ENCODE assay signal across 18 cellular contexts in genomic region chr6:36964349-36964748, GRCh38. TPM values are rescaled to one million over a fixed set of nuclear protein-coding genes. Genes with fewer than 3 reads are reported as not detected.
DNase-seq lines count a peak whose midpoint lies in the region; ATAC-seq and TF ChIP-seq lines count a peak whose summit lies in the region.
"Had no signal": no experiment of that assay in that cellular context is flagged by ENCODE, and none has a peak within 500 bp of the region (broad histone marks: within the 10 kb centered on the region; RNA-seq: fewer than 3 reads in every experiment).

No MANE protein-coding gene starts in this region.

- H3K27me3 Mint-ChIP-seq in activated naive CD4-positive, alpha-beta T cell treated with anti-CD3 and anti-CD28 coated beads, Interleukin-2, amount 10 ng/mL, durations not matched to agents 7 days and 5 days = peaks cover 13% of the 10 kb centered on the region
- H3K27me3 Mint-ChIP-seq in memory B cell = no peaks in the 10 kb centered on the region

- H3K36me3 Mint-ChIP-seq in activated naive CD4-positive, alpha-beta T cell treated with anti-CD3 and anti-CD28 coated beads, Interleukin-2, amount 10 ng/mL, durations not matched to agents 7 days and 5 days = peaks cover 27% of the 10 kb centered on the region
- peaks cover 10% of the 10 kb centered on the region for H3K36me3 Mint-ChIP-seq in memory B cell

- peak; percentile 18 for DNase-seq in activated naive CD4-positive, alpha-beta T cell treated with anti-CD3 and anti-CD28 coated beads, Interleukin-2, amount 10 ng/mL, durations not matched to agents 7 days and 5 days
- DNase-seq in activated naive CD4-positive, alpha-beta T cell (lab: John Stamatoyannopoulos, UW) = no peak
- DNase-seq in NT2/D1 (ENCODE audit: low read depth, low spot score) = no peak
- DNase-seq in memory B cell (ENCODE audit: low spot score in 2 of 2) = no peak
- no peak for DNase-seq in foreskin fibroblast
- no peak for DNase-seq in colonic mucosa
- DNase-seq in NCI-H1417 treated with DMSO at 0.1 percent for 48 hours (lab: John Stamatoyannopoulos, UW) = no peak
- DNase-seq: activated CD4-positive, alpha-beta T cell treated with anti-CD3 and anti-CD28 coated beads for 1 hour; GF-D8; left colon; SHP77 treated with DMSO at 0.1 percent for 48 hours; T1000; uterus had no signal

- TF ChIP-seq CTCF in foreskin fibroblast (IDR thresholded peaks at IDR 0.05; ENCODE audit: low read depth, low read length) (no peak), colonic mucosa (IDR thresholded peaks at IDR 0.05) (no peak)

- H3K4me3 Mint-ChIP-seq in activated naive CD4-positive, alpha-beta T cell treated with anti-CD3 and anti-CD28 coated beads, Interleukin-2, amount 10 ng/mL, durations not matched to agents 7 days and 5 days = no peak overlapping the region
- no peak overlapping the region for H3K4me3 Mint-ChIP-seq in memory B cell
- H3K4me3 Mint-ChIP-seq: H9 had no signal

- H3K4me3 ChIP-seq in NT2/D1 (ENCODE audit: insufficient read length, low read depth) (no peak overlapping the region), foreskin fibroblast (ENCODE audit: low read depth in 1 of 2, low read length in 2 of 2) (no peak overlapping the region), colonic mucosa (no peak overlapping the region)
- H3K4me3 ChIP-seq: cardiac muscle cell, smooth muscle cell, uterus had no signal

- H3K9ac ChIP-seq in NT2/D1 (ENCODE audit: insufficient read length, low read depth) (peak overlapping the region; percentile 10), colonic mucosa (ENCODE audit: low read depth in 2 of 2, low read length in 2 of 2) (no peak overlapping the region)

- no peaks in the 10 kb centered on the region for H3K27me3 ChIP-seq in NT2/D1 (ENCODE audit: insufficient read depth, insufficient read length)
- no peaks in the 10 kb centered on the region for H3K27me3 ChIP-seq in colonic mucosa
- H3K27me3 ChIP-seq: cardiac muscle cell, uterus had no signal

- peaks cover 57% of the 10 kb centered on the region for H3K4me1 Mint-ChIP-seq in activated naive CD4-positive, alpha-beta T cell treated with anti-CD3 and anti-CD28 coated beads, Interleukin-2, amount 10 ng/mL, durations not matched to agents 7 days and 5 days
- peaks cover 23% of the 10 kb centered on the region for H3K4me1 Mint-ChIP-seq in memory B cell

- CTCF ChIA-PET in activated naive CD4-positive, alpha-beta T cell treated with anti-CD3 and anti-CD28 coated beads, Interleukin-2, amount 10 ng/mL, durations not matched to agents 7 days and 5 days (lab: Charles Lee) = interaction anchor here (1.5 kb wide), 1 partner anchor 79 kb away, joined by 5 read pairs; the partner anchor contains the start of gene C6orf89

- peaks cover 5% of the 10 kb centered on the region for H3K4me1 ChIP-seq in NT2/D1 (ENCODE audit: insufficient read depth, insufficient read length)
- H3K4me1 ChIP-seq in colonic mucosa = no peaks in the 10 kb centered on the region
- H3K4me1 ChIP-seq: uterus had no signal

- intact Hi-C loops in colonic mucosa (cut with DNase I) = no loop called here

- peaks cover 30% of the 10 kb centered on the region for H3K36me3 ChIP-seq in NT2/D1 (ENCODE audit: insufficient read depth, insufficient read length, low read length)
- no peaks in the 10 kb centered on the region for H3K36me3 ChIP-seq in colonic mucosa
- H3K36me3 ChIP-seq: uterus had no signal

- H3K27ac ChIP-seq in temporal lobe (ENCODE audit: low read depth, low read length) (peak overlapping the region; percentile 80), colonic mucosa (no peak overlapping the region)
- H3K27ac ChIP-seq: cardiac muscle cell, uterus had no signal

- ATAC-seq in memory B cell (ENCODE audit: low read depth) = no peak

- H3K27ac Mint-ChIP-seq in activated naive CD4-positive, alpha-beta T cell treated with anti-CD3 and anti-CD28 coated beads, Interleukin-2, amount 10 ng/mL, durations not matched to agents 7 days and 5 days = peak overlapping the region; percentile 9
- peak overlapping the region; percentile 78 for H3K27ac Mint-ChIP-seq in memory B cell

- H3K9me3 ChIP-seq in NT2/D1 (ENCODE audit: insufficient read depth, low read length) (no peaks in the 10 kb centered on the region), colonic mucosa (no peaks in the 10 kb centered on the region)
- H3K9me3 ChIP-seq: uterus had no signal

- no peaks in the 10 kb centered on the region for H3K9me3 Mint-ChIP-seq in activated naive CD4-positive, alpha-beta T cell treated with anti-CD3 and anti-CD28 coated beads, Interleukin-2, amount 10 ng/mL, durations not matched to agents 7 days and 5 days
- H3K9me3 Mint-ChIP-seq in memory B cell = no peaks in the 10 kb centered on the region
- H3K9me3 Mint-ChIP-seq: H9 had no signal

RNA-seq across cellular contexts. Expression of gene PI16, which starts 9.8 kb away (rescaled TPM):
- 0.25 TPM for total RNA-seq in temporal lobe
- total RNA-seq in colonic mucosa = 1 to 10 TPM; 1.2 to 2.6 TPM
- total RNA-seq: cardiac muscle cell, H9, M059J had no signal

RNA-seq across cellular contexts. Expression of gene MTCH1, which starts 21.6 kb away (rescaled TPM):
- total RNA-seq in temporal lobe = 131 TPM
- total RNA-seq in colonic mucosa = 100 to 1,000 TPM; 160 to 197 TPM

RNA-seq across cellular contexts. Expression of gene FGD2, which starts 41.1 kb away (rescaled TPM):
- 2.2 TPM for total RNA-seq in temporal lobe
- 1 to 10 TPM; 3.6 to 3.8 TPM for total RNA-seq in colonic mucosa
- total RNA-seq: cardiac muscle cell, M059J, smooth muscle cell had no signal
